17 cellular contexts compared by ENCODE assay signal in genomic region chr3:191549377-191549776, GRCh38.
"Had no signal": no experiment of that assay in that cellular context is flagged by ENCODE, and none has a peak within 500 bp of the region (broad histone marks: within the 10 kb centered on the region; RNA-seq: fewer than 3 reads in every experiment).

No MANE protein-coding gene starts in this region.

- H3K36me3 ChIP-seq: esophagus muscularis mucosa, gastrocnemius medialis, heart right ventricle, neutrophil, sigmoid colon had no signal

- ATAC-seq: effector memory CD8-positive, alpha-beta T cell; gastrocnemius medialis; heart right ventricle; mucosa of descending colon; naive thymus-derived CD8-positive, alpha-beta T cell had no signal

- H3K27me3 ChIP-seq: esophagus muscularis mucosa, gastrocnemius medialis, heart right ventricle, neutrophil, sigmoid colon had no signal

- DNase-seq: effector memory CD8-positive, alpha-beta T cell; gastrocnemius medialis; heart right ventricle; hypothalamus; kidney glomerular epithelial cell; mammary epithelial cell; mucosa of descending colon; naive thymus-derived CD8-positive, alpha-beta T cell; posterior cingulate gyrus; sigmoid colon; stimulated activated CD4-positive, alpha-beta T cell treated with anti-CD3 and anti-CD28 coated beads, Interleukin-2, amount 100 ng/mL, for 48 hours; stimulated activated naive CD4-positive, alpha-beta T cell treated with Interleukin-2 at 50 U/mL for 16 hours; trophoblast cell had no signal

- H3K9me3 ChIP-seq: esophagus muscularis mucosa, gastrocnemius medialis, mucosa of descending colon, neutrophil, sigmoid colon had no signal

- H3K4me1 ChIP-seq: esophagus muscularis mucosa, gastrocnemius medialis, heart right ventricle, sigmoid colon had no signal

- H3K4me3 ChIP-seq: esophagus muscularis mucosa, gastrocnemius medialis, heart right ventricle, mucosa of descending colon, sigmoid colon, skin epidermis had no signal

- H3K27ac ChIP-seq: epithelial cell of prostate, esophagus muscularis mucosa, gastrocnemius medialis, heart right ventricle, neutrophil, sigmoid colon, skin epidermis had no signal
